ENCODE assay signal across 13 cellular contexts in genomic region chr15:74773731-74774252, GRCh38. TPM values are rescaled to one million over a fixed set of nuclear protein-coding genes. Genes with fewer than 3 reads are reported as not detected.
DNase-seq lines count a peak whose midpoint lies in the region; ATAC-seq, FAIRE-seq and TF ChIP-seq lines count a peak whose summit lies in the region.
"Had no signal": no experiment of that assay in that cellular context is flagged by ENCODE, and none has a peak within 500 bp of the region (broad histone marks: within the 10 kb centered on the region; RNA-seq: fewer than 3 reads in every experiment).

No MANE protein-coding gene starts in this region.

- H3K36me3 Mint-ChIP-seq in activated T-helper 17 cell treated with anti-CD3 and anti-CD28 coated beads, Interleukin-2, amount 50 U/mL, for 72 hours (ENCODE audit: low read depth): no peaks in the 10 kb centered on the region

- no peak for TF ChIP-seq CTCF in kidney (IDR thresholded peaks at IDR 0.05; ENCODE audit: borderline replicate concordance, extremely low read depth, insufficient read depth)

- no peak overlapping the region for H3K4me3 ChIP-seq in kidney (ENCODE audit: low read length in 2 of 2)
- H3K4me3 ChIP-seq: SJSA1 had no signal

- H3K27ac ChIP-seq in kidney (ENCODE audit: low read depth in 2 of 2, low read length in 2 of 2): no peak overlapping the region
- H3K27ac ChIP-seq: SJSA1 had no signal

- H3K9ac ChIP-seq in kidney (ENCODE audit: low read length in 2 of 2): no peak overlapping the region

- H3K9me3 Mint-ChIP-seq in activated T-helper 17 cell treated with anti-CD3 and anti-CD28 coated beads, Interleukin-2, amount 50 U/mL, for 72 hours: no peaks in the 10 kb centered on the region
- H3K9me3 Mint-ChIP-seq: neural crest cell had no signal

- TF ChIP-seq RAD21 in Ishikawa (IDR thresholded peaks at IDR 0.05; ENCODE audit: low read depth): peak; percentile 11; the same call in 1 of the 2 replicates

- no peaks in the 10 kb centered on the region for H3K36me3 ChIP-seq in kidney (ENCODE audit: control insufficient read depth in 1 of 2, insufficient read depth in 2 of 2, low read length in 2 of 2)
- H3K36me3 ChIP-seq: SJSA1 had no signal

- no peak for DNase-seq in GM12891 (ENCODE audit: insufficient read length, low spot score)
- peak; percentile 41 for DNase-seq in midbrain (lab: John Stamatoyannopoulos, UW)
- DNase-seq in activated gamma-delta T cell (lab: John Stamatoyannopoulos, UW): no peak
- no peak for DNase-seq in SW 1271 (lab: John Stamatoyannopoulos, UW)
- no peak for DNase-seq in kidney
- DNase-seq: cortex of kidney, NCI-H1105 treated with DMSO at 0.1 percent for 48 hours had no signal

- intact Hi-C loops in kidney (cut with DNase I): loop anchor here (5.0 kb wide), 1 partner anchor 179 kb away; no protein-coding TSS in a partner anchor

- peaks cover 0 to 11% of the 10 kb centered on the region in 2 donors for H3K4me1 ChIP-seq in kidney (ENCODE audit: control insufficient read depth in 1 of 2, insufficient read depth in 1 of 2, low read depth in 1 of 2, low read length in 2 of 2)

- peaks cover 2% of the 10 kb centered on the region for H3K27me3 Mint-ChIP-seq in activated T-helper 17 cell treated with anti-CD3 and anti-CD28 coated beads, Interleukin-2, amount 50 U/mL, for 72 hours

- TF ChIP-seq EP300 in Ishikawa (IDR thresholded peaks at IDR 0.05; ENCODE audit: borderline replicate concordance): peak; percentile 83; the same call in 1 of the 2 replicates

- no peaks in the 10 kb centered on the region for H3K9me3 ChIP-seq in kidney (ENCODE audit: control insufficient read depth in 1 of 2, low read length in 2 of 2)
- H3K9me3 ChIP-seq: SJSA1 had no signal

- no peak for ATAC-seq in activated T-helper 17 cell treated with anti-CD3 and anti-CD28 coated beads, Interleukin-2, amount 50 U/mL, for 72 hours (replicated peaks)
- ATAC-seq in GM21576 (IDR thresholded peaks at IDR 0.05; ENCODE audit: unreplicated experiment): no peak

- TF ChIP-seq POLR2A in GM12891 (IDR thresholded peaks at IDR 0.05; ENCODE audit: low read depth, low read length): no peak

- H3K27ac Mint-ChIP-seq in activated T-helper 17 cell treated with anti-CD3 and anti-CD28 coated beads, Interleukin-2, amount 50 U/mL, for 72 hours: peak overlapping the region; percentile 73

- no peak overlapping the region for H3K4me3 Mint-ChIP-seq in activated T-helper 17 cell treated with anti-CD3 and anti-CD28 coated beads, Interleukin-2, amount 50 U/mL, for 72 hours
- H3K4me3 Mint-ChIP-seq: neural crest cell had no signal

- FAIRE-seq in GM12891 (lab: Jason Lieb, UNC) (peak; percentile 50), kidney (lab: Jason Lieb, UNC) (no peak)

- peaks cover 34% of the 10 kb centered on the region for H3K4me1 Mint-ChIP-seq in activated T-helper 17 cell treated with anti-CD3 and anti-CD28 coated beads, Interleukin-2, amount 50 U/mL, for 72 hours

TF ChIP-seq in GM12891, 5 proteins besides CTCF, POLR2A, EP300 and RAD21:
- no peak for TF ChIP-seq TAF1 (IDR thresholded peaks at IDR 0.05; ENCODE audit: low read depth, low read length)
- TF ChIP-seq PAX5 (IDR thresholded peaks at IDR 0.05; ENCODE audit: insufficient read depth, low read length, severe bottlenecking): no peak
- TF ChIP-seq POLR2AphosphoS5 (IDR thresholded peaks at IDR 0.05; ENCODE audit: low read depth, low read length): no peak
- no peak for TF ChIP-seq POU2F2 (IDR thresholded peaks at IDR 0.05; ENCODE audit: low read depth, low read length)
- no peak for TF ChIP-seq SPI1 (IDR thresholded peaks at IDR 0.05; ENCODE audit: low read depth, low read length)
TF ChIP-seq in GM12891: peak in this region for 0.

TF ChIP-seq in Ishikawa, 13 proteins besides CTCF, POLR2A, EP300 and RAD21:
- TF ChIP-seq CREB1 (IDR thresholded peaks at IDR 0.05; ENCODE audit: low read depth): no peak
- peak; percentile 68; the same call in 1 of the 2 replicates for TF ChIP-seq FOXM1 (IDR thresholded peaks at IDR 0.05; ENCODE audit: borderline replicate concordance, low read depth)
- peak; percentile 91 for TF ChIP-seq TCF12 (IDR thresholded peaks at IDR 0.05; ENCODE audit: low read depth)
- TF ChIP-seq, protein P1, sequence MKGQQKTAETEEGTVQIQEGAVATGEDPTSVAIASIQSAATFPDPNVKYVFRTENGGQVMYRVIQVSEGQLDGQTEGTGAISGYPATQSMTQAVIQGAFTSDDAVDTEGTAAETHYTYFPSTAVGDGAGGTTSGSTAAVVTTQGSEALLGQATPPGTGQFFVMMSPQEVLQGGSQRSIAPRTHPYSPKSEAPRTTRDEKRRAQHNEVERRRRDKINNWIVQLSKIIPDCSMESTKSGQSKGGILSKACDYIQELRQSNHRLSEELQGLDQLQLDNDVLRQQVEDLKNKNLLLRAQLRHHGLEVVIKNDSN (IDR thresholded peaks at IDR 0.05): peak; percentile 38; the same call in 1 of the 2 replicates
- TF ChIP-seq CEBPB (IDR thresholded peaks at IDR 0.05): peak; percentile 99
- no peak for TF ChIP-seq REST (IDR thresholded peaks at IDR 0.05; ENCODE audit: low read depth)
- peak; percentile 60 for TF ChIP-seq MAX (IDR thresholded peaks at IDR 0.05)
- TF ChIP-seq NFIC (IDR thresholded peaks at IDR 0.05): peak; percentile 71
- peak; percentile 43; the same call in 1 of the 2 replicates for TF ChIP-seq TEAD4 (IDR thresholded peaks at IDR 0.05)

RNA-seq across cellular contexts. Expression of gene CSK, which starts 8.1 kb away (rescaled TPM):
- polyA plus RNA-seq in GM12891 (2012; ENCODE audit: low read depth, missing spikeins): 116 TPM
- total RNA-seq in activated T-helper 17 cell treated with anti-CD3 and anti-CD28 coated beads, Interleukin-2, amount 50 U/mL, for 72 hours: 100 to 1,000 TPM; 176 to 316 TPM
- total RNA-seq in kidney: 58.8 TPM
- polyA plus RNA-seq in kidney (ENCODE audit: insufficient read depth, low read depth, low replicate concordance): 18.9 TPM

RNA-seq across cellular contexts. Expression of gene CYP1A2, which starts 25.1 kb away (rescaled TPM):
- not detected for polyA plus RNA-seq in GM12891 (2012; ENCODE audit: low read depth, missing spikeins)
- total RNA-seq in activated T-helper 17 cell treated with anti-CD3 and anti-CD28 coated beads, Interleukin-2, amount 50 U/mL, for 72 hours: not detected
- not detected for total RNA-seq in kidney
- polyA plus RNA-seq in kidney (ENCODE audit: insufficient read depth, low read depth, low replicate concordance): not detected
- total RNA-seq: neural crest cell, SJSA1, ureter had no signal

RNA-seq across cellular contexts. Expression of gene LMAN1L, which starts 38.8 kb away (rescaled TPM):
- polyA plus RNA-seq in GM12891 (2012; ENCODE audit: low read depth, missing spikeins): 0.28 TPM
- 1 to 10 TPM in 1 of 2 donors, under 1 TPM in 1; 0.82 to 1.6 TPM for total RNA-seq in activated T-helper 17 cell treated with anti-CD3 and anti-CD28 coated beads, Interleukin-2, amount 50 U/mL, for 72 hours
- total RNA-seq in kidney: not detected
- polyA plus RNA-seq in kidney (ENCODE audit: insufficient read depth, low read depth, low replicate concordance): not detected
- total RNA-seq: neural crest cell, SJSA1, ureter had no signal

RNA-seq across cellular contexts. Expression of gene CYP1A1, which starts 48.5 kb away (rescaled TPM):
- 1.1 TPM for polyA plus RNA-seq in GM12891 (2012; ENCODE audit: low read depth, missing spikeins)
- 10 to 100 TPM in 1 of 2 donors, 1 to 10 TPM in 1; 3.3 to 11.4 TPM for total RNA-seq in activated T-helper 17 cell treated with anti-CD3 and anti-CD28 coated beads, Interleukin-2, amount 50 U/mL, for 72 hours
- 0.13 TPM for total RNA-seq in kidney
- polyA plus RNA-seq in kidney (ENCODE audit: insufficient read depth, low read depth, low replicate concordance): 0.26 TPM
- total RNA-seq: ureter had no signal

RNA-seq across cellular contexts. Expression of gene CPLX3, which starts 52.6 kb away (rescaled TPM):
- polyA plus RNA-seq in GM12891 (2012; ENCODE audit: low read depth, missing spikeins): 0.15 TPM
- total RNA-seq in activated T-helper 17 cell treated with anti-CD3 and anti-CD28 coated beads, Interleukin-2, amount 50 U/mL, for 72 hours: under 1 TPM; 0.15 to 0.19 TPM
- not detected for total RNA-seq in kidney
- polyA plus RNA-seq in kidney (ENCODE audit: insufficient read depth, low read depth, low replicate concordance): not detected
- total RNA-seq: neural crest cell, SJSA1, ureter had no signal
